ENCODE assay signal across 8 cellular contexts in genomic region chr2:54572262-54572635, GRCh38.
DNase-seq lines count a peak whose midpoint lies in the region; ATAC-seq and TF ChIP-seq lines count a peak whose summit lies in the region.

No MANE protein-coding gene starts in this region.

- peak overlapping the region; percentile 92 for H3K27ac Mint-ChIP-seq in activated T-helper 1 cell treated with anti-CD3 and anti-CD28 coated beads, Interleukin-12 subunit alpha, Interleukin-12 subunit beta, Interleukin-2, Interleukin-4 antibody, amounts not matched to agents 30 ng/mL and 10 ng/mL and 1 ng/mL, durations not matched to agents 14 hours and 24 hours and 36 hours

- ATAC-seq in left ventricle myocardium superior (peak; percentile 52), HG03571 (IDR thresholded peaks at IDR 0.05; ENCODE audit: unreplicated experiment) (no peak), GM19452 (IDR thresholded peaks at IDR 0.05; ENCODE audit: unreplicated experiment) (no peak)

- H3K27me3 Mint-ChIP-seq in activated T-helper 1 cell treated with anti-CD3 and anti-CD28 coated beads, Interleukin-12 subunit alpha, Interleukin-12 subunit beta, Interleukin-2, Interleukin-4 antibody, amounts not matched to agents 30 ng/mL and 10 ng/mL and 1 ng/mL, durations not matched to agents 14 hours and 24 hours and 36 hours (ENCODE audit: insufficient read depth): peaks cover 2% of the 10 kb centered on the region

- H3K9me3 ChIP-seq in BLaER1: no peaks in the 10 kb centered on the region

- H3K9me3 Mint-ChIP-seq in activated T-helper 1 cell treated with anti-CD3 and anti-CD28 coated beads, Interleukin-12 subunit alpha, Interleukin-12 subunit beta, Interleukin-2, Interleukin-4 antibody, amounts not matched to agents 30 ng/mL and 10 ng/mL and 1 ng/mL, durations not matched to agents 14 hours and 24 hours and 36 hours: no peaks in the 10 kb centered on the region

- intact Hi-C loops in activated T-helper 1 cell treated with anti-CD3 and anti-CD28 coated beads, Interleukin-12 subunit alpha, Interleukin-12 subunit beta, Interleukin-2, Interleukin-4 antibody, amounts not matched to agents 30 ng/mL and 10 ng/mL and 1 ng/mL, durations not matched to agents 14 hours and 24 hours and 36 hours (cut with micrococcal nuclease): loop anchor here (1.0 to 10.0 kb wide), 9 partner anchors 8 to 1043 kb away; partner anchors contain the start of genes ACYP2, CLHC1, EML6 and PPP4R3B
- intact Hi-C loops in left ventricle myocardium superior (cut with micrococcal nuclease): no loop called here

- peak overlapping the region; percentile 70 for H3K4me3 Mint-ChIP-seq in activated T-helper 1 cell treated with anti-CD3 and anti-CD28 coated beads, Interleukin-12 subunit alpha, Interleukin-12 subunit beta, Interleukin-2, Interleukin-4 antibody, amounts not matched to agents 30 ng/mL and 10 ng/mL and 1 ng/mL, durations not matched to agents 14 hours and 24 hours and 36 hours

- no peak for TF ChIP-seq CTCF in GM13976 (IDR thresholded peaks at IDR 0.05; ENCODE audit: borderline replicate concordance, control extremely low read depth, extremely low read depth, insufficient read depth, missing control alignments)

- in situ Hi-C loops in GM13976 (cut with MboI; ENCODE audit: low sequenced_read_pairs, unreplicated experiment): no loop called here

- peaks cover 50% of the 10 kb centered on the region for H3K36me3 ChIP-seq in BLaER1

- H3K27me3 ChIP-seq in BLaER1: no peaks in the 10 kb centered on the region

- H3K4me2 ChIP-seq in BLaER1: peak overlapping the region; percentile 98

- H3K4me1 ChIP-seq in BLaER1: peaks cover 98% of the 10 kb centered on the region

- H3K36me3 Mint-ChIP-seq in activated T-helper 1 cell treated with anti-CD3 and anti-CD28 coated beads, Interleukin-12 subunit alpha, Interleukin-12 subunit beta, Interleukin-2, Interleukin-4 antibody, amounts not matched to agents 30 ng/mL and 10 ng/mL and 1 ng/mL, durations not matched to agents 14 hours and 24 hours and 36 hours (ENCODE audit: low read depth): peaks cover 13% of the 10 kb centered on the region

- peak overlapping the region; percentile 83 for H3K27ac ChIP-seq in BLaER1

- peaks cover 99% of the 10 kb centered on the region for H4K20me1 ChIP-seq in BLaER1

- peak overlapping the region; percentile 70 for H3K9ac ChIP-seq in BLaER1

- H3K4me1 Mint-ChIP-seq in activated T-helper 1 cell treated with anti-CD3 and anti-CD28 coated beads, Interleukin-12 subunit alpha, Interleukin-12 subunit beta, Interleukin-2, Interleukin-4 antibody, amounts not matched to agents 30 ng/mL and 10 ng/mL and 1 ng/mL, durations not matched to agents 14 hours and 24 hours and 36 hours (ENCODE audit: low read depth): peaks cover 95% of the 10 kb centered on the region

- peak overlapping the region; percentile 59 for H3K4me3 ChIP-seq in BLaER1

- peak; percentile 89 for DNase-seq in HT1080 (ENCODE audit: low read depth)
- no peak for DNase-seq in activated T-helper 1 cell treated with anti-CD3 and anti-CD28 coated beads, Interleukin-12 subunit alpha, Interleukin-12 subunit beta, Interleukin-2, Interleukin-4 antibody, amounts not matched to agents 30 ng/mL and 10 ng/mL and 1 ng/mL, durations not matched to agents 14 hours and 24 hours and 36 hours (ENCODE audit: low spot score)
- DNase-seq in left ventricle myocardium superior: no peak
- DNase-seq in smooth muscle cell of the brain vasculature (ENCODE audit: low read depth, low spot score): peak; percentile 62
- no peak for DNase-seq in GM13976 (ENCODE audit: low spot score)

Comparison
In these comparisons a context has a peak if more than half of its experiments do, and no peak if none do; other contexts are left out.
1. DNase-seq: peak in HT1080 (single experiment) and smooth muscle cell of the brain vasculature (single experiment); none in activated T-helper 1 cell treated with anti-CD3 and anti-CD28 coated beads, Interleukin-12 subunit alpha, Interleukin-12 subunit beta, Interleukin-2, Interleukin-4 antibody, amounts not matched to agents 30 ng/mL and 10 ng/mL and 1 ng/mL, durations not matched to agents 14 hours and 24 hours and 36 hours (single experiment), left ventricle myocardium superior (single experiment) and GM13976 (single experiment).